Comparison of ENCODE assay signal across 6 cellular contexts in genomic region chr16:70143231-70143895, GRCh38. TPM values are rescaled to one million over a fixed set of nuclear protein-coding genes. Genes with fewer than 3 reads are reported as not detected.
"Had no signal": no experiment of that assay in that cellular context is flagged by ENCODE, and none has a peak within 500 bp of the region (broad histone marks: within the 10 kb centered on the region; RNA-seq: fewer than 3 reads in every experiment).

No MANE protein-coding gene starts in this region.

RNA-seq across cellular contexts. Expression of gene CLEC18C, which starts 30.2 kb away (rescaled TPM):
- total RNA-seq: dermis blood vessel endothelial cell, gastroesophageal sphincter, left ventricle myocardium superior, mesenteric fat pad, mesothelial cell of epicardium had no signal
- polyA plus RNA-seq: immature natural killer cell had no signal
